In genomic region chr9:89408628-89409101, GRCh38 we compare ENCODE assay signal across 8 cellular contexts.
DNase-seq lines count a peak whose midpoint lies in the region; ATAC-seq and TF ChIP-seq lines count a peak whose summit lies in the region.

No MANE protein-coding gene starts in this region.

- H2AFZ ChIP-seq in GM23338, result no peak overlapping the region

- DNase-seq in GM23338 (ENCODE audit: low spot score) (no peak), posterior vena cava (ENCODE audit: low spot score) (no peak), stomach (no peak)
- peak; percentile 60 for DNase-seq in activated CD4-positive, alpha-beta T cell treated with anti-CD3 and anti-CD28 coated beads for 1 hour
- peak; percentile 80 for DNase-seq in central memory CD4-positive, alpha-beta T cell
- DNase-seq in stimulated activated CD8-positive, alpha-beta memory T cell treated with anti-CD3 and anti-CD28 coated beads, Interleukin-4, amount 100 ng/mL, for 48 hours, result peak; percentile 74

- intact Hi-C loops in posterior vena cava (cut with DNase I) (no loop called here), stomach (cut with DNase I; ENCODE audit: low total_unique reads) (no loop called here)

- H3K27ac ChIP-seq in GM23338 (ENCODE audit: low read depth) (no peak overlapping the region), stomach (peak overlapping the region in 1 of 5 donors; percentile 52)

- no peak for TF ChIP-seq CTCF in GM23338 (conservative IDR thresholded peaks at IDR 0.05; ENCODE audit: low read depth in 2 of 2)
- no peak for TF ChIP-seq CTCF in stomach (IDR thresholded peaks at IDR 0.05)

- H3K4me1 Mint-ChIP-seq in GM23338, result peaks cover 41% of the 10 kb centered on the region

- peaks cover 13% of the 10 kb centered on the region for H3K27me3 Mint-ChIP-seq in GM23338 (ENCODE audit: insufficient read depth, low read depth, poor library complexity)

- no peak for TF ChIP-seq POLR2A in stomach (IDR thresholded peaks at IDR 0.05)

- H3K9me2 ChIP-seq in GM23338 (ENCODE audit: insufficient read depth), result no peaks in the 10 kb centered on the region

- peaks cover 6% of the 10 kb centered on the region for H3F3A ChIP-seq in GM23338 (replicated peaks; ENCODE audit: low read depth)

- H3K4me2 ChIP-seq in GM23338, result no peak overlapping the region

- H3K79me2 ChIP-seq in GM23338 (replicated peaks; ENCODE audit: insufficient read depth), result peaks cover 45% of the 10 kb centered on the region

- H3K4me3 ChIP-seq in GM23338 (no peak overlapping the region), stomach (no peak overlapping the region)

- H3K4me1 ChIP-seq in GM23338 (ENCODE audit: insufficient read depth) (peaks cover 28% of the 10 kb centered on the region), stomach (peaks cover 3 to 47% (median 16%) of the 10 kb centered on the region in 4 donors)

- peaks cover 13% of the 10 kb centered on the region for H4K20me1 ChIP-seq in GM23338 (replicated peaks; ENCODE audit: insufficient read depth)

- 56 to 73% (median 62%) methylated on average over 11 to 12 of the region's 12 CpGs for WGBS in stomach, 5 donors

- H3K36me3 ChIP-seq in GM23338 (ENCODE audit: insufficient read depth) (no peaks in the 10 kb centered on the region; the same call in 1 of the 2 replicates), stomach (peaks cover 0 to 31% (median 21%) of the 10 kb centered on the region in 4 donors)

- no peak overlapping the region for H3K4me3 Mint-ChIP-seq in GM23338

- peaks cover 22% of the 10 kb centered on the region; the same call in 1 of the 3 replicates for H3K36me3 Mint-ChIP-seq in GM23338 (ENCODE audit: low read depth)

- H3K27me3 ChIP-seq in GM23338 (ENCODE audit: insufficient read depth), result no peaks in the 10 kb centered on the region
- H3K27me3 ChIP-seq in stomach, result no peaks in the 10 kb centered on the region

- TF ChIP-seq EP300 in stomach (IDR thresholded peaks at IDR 0.05), result no peak

- peaks cover 0 to 6% (median 0%) of the 10 kb centered on the region in 4 donors for H3K9me3 ChIP-seq in stomach

- H3K27ac Mint-ChIP-seq in GM23338, result 0 out of 2 replicates have a peak overlapping the region, but pooled peaks have one; percentile 27

- peaks cover 4% of the 10 kb centered on the region; the same call in 2 of the 3 replicates for H3K9me3 Mint-ChIP-seq in GM23338

- ATAC-seq in GM23338 (no peak), GM21723 (IDR thresholded peaks at IDR 0.05; ENCODE audit: unreplicated experiment) (no peak), HG02840 (IDR thresholded peaks at IDR 0.05; ENCODE audit: low FRiP score, unreplicated experiment) (no peak)

TF ChIP-seq in GM23338, 12 proteins besides CTCF, POLR2A, EP300 and RAD21 (continues in another document):
- TF ChIP-seq ZNF114 (CRISPR knock-in tag; IDR thresholded peaks at IDR 0.05) (no peak), CREB1 (CRISPR knock-in tag; IDR thresholded peaks at IDR 0.05; ENCODE audit: low read depth) (no peak), EZH2 (IDR thresholded peaks at IDR 0.05; ENCODE audit: low read depth, unreplicated experiment) (no peak), ZNF331 (CRISPR knock-in tag; IDR thresholded peaks at IDR 0.05; ENCODE audit: low read depth) (no peak), STAT1 (IDR thresholded peaks at IDR 0.05; ENCODE audit: unreplicated experiment) (no peak), REST (IDR thresholded peaks at IDR 0.05; ENCODE audit: unreplicated experiment) (no peak), ZNF462 (CRISPR knock-in tag; IDR thresholded peaks at IDR 0.05) (no peak), JUNB (IDR thresholded peaks at IDR 0.05; ENCODE audit: unreplicated experiment) (no peak), EZH2phosphoT487 (IDR thresholded peaks at IDR 0.05; ENCODE audit: unreplicated experiment) (no peak)
- TF ChIP-seq, protein P1, sequence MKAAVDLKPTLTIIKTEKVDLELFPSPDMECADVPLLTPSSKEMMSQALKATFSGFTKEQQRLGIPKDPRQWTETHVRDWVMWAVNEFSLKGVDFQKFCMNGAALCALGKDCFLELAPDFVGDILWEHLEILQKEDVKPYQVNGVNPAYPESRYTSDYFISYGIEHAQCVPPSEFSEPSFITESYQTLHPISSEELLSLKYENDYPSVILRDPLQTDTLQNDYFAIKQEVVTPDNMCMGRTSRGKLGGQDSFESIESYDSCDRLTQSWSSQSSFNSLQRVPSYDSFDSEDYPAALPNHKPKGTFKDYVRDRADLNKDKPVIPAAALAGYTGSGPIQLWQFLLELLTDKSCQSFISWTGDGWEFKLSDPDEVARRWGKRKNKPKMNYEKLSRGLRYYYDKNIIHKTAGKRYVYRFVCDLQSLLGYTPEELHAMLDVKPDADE (IDR thresholded peaks at IDR 0.05), result no peak

Comparison
In these comparisons a context has a peak if more than half of its experiments do, and no peak if none do; other contexts are left out.
1. DNase-seq: peak in activated CD4-positive, alpha-beta T cell treated with anti-CD3 and anti-CD28 coated beads for 1 hour (single experiment), central memory CD4-positive, alpha-beta T cell (single experiment) and stimulated activated CD8-positive, alpha-beta memory T cell treated with anti-CD3 and anti-CD28 coated beads, Interleukin-4, amount 100 ng/mL, for 48 hours (single experiment); none in GM23338 (single experiment), posterior vena cava (single experiment) and stomach (single experiment).